Comparison of ENCODE assay signal across 2 cellular contexts in genomic region chr18:22165603-22166069, GRCh38.
A peak's percentile ranks its signal among the peaks of the same experiment; 100 is the strongest.
TF ChIP-seq lines count a peak whose summit lies in the region.

No MANE protein-coding gene starts in this region.

TF ChIP-seq in WTC11, 78 proteins besides CTCF, POLR2A, EP300 and RAD21:
- TF ChIP-seq AFF4 (CRISPR knock-in tag; IDR thresholded peaks at IDR 0.05; ENCODE audit: borderline replicate concordance) (no peak), ZNF671 (CRISPR knock-in tag; IDR thresholded peaks at IDR 0.05) (no peak), GRHL2 (CRISPR knock-in tag; IDR thresholded peaks at IDR 0.05; ENCODE audit: insufficient replicate concordance, severe bottlenecking) (no peak), JAZF1 (CRISPR knock-in tag; IDR thresholded peaks at IDR 0.05) (no peak), ZNF423 (CRISPR knock-in tag; IDR thresholded peaks at IDR 0.05) (no peak), HMGA2 (CRISPR knock-in tag; IDR thresholded peaks at IDR 0.05) (no peak), TEAD4 (CRISPR knock-in tag; IDR thresholded peaks at IDR 0.05) (no peak), NFATC4 (CRISPR knock-in tag; IDR thresholded peaks at IDR 0.05) (no peak), CBFB (CRISPR knock-in tag; IDR thresholded peaks at IDR 0.05; ENCODE audit: low read depth) (no peak), ZSCAN18 (CRISPR knock-in tag; IDR thresholded peaks at IDR 0.05) (no peak), FOXP4 (CRISPR knock-in tag; IDR thresholded peaks at IDR 0.05) (no peak), ATF1 (CRISPR knock-in tag; IDR thresholded peaks at IDR 0.05) (no peak), SP1 (CRISPR knock-in tag; conservative IDR thresholded peaks at IDR 0.05) (no peak), MYBL2 (CRISPR knock-in tag; IDR thresholded peaks at IDR 0.05) (no peak)
- TF ChIP-seq, protein P1, sequence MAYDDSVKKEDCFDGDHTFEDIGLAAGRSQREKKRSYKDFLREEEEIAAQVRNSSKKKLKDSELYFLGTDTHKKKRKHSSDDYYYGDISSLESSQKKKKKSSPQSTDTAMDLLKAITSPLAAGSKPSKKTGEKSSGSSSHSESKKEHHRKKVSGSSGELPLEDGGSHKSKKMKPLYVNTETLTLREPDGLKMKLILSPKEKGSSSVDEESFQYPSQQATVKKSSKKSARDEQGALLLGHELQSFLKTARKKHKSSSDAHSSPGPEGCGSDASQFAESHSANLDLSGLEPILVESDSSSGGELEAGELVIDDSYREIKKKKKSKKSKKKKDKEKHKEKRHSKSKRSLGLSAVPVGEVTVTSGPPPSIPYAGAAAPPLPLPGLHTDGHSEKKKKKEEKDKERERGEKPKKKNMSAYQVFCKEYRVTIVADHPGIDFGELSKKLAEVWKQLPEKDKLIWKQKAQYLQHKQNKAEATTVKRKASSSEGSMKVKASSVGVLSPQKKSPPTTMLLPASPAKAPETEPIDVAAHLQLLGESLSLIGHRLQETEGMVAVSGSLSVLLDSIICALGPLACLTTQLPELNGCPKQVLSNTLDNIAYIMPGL (CRISPR knock-in tag; IDR thresholded peaks at IDR 0.05), result no peak
TF ChIP-seq in WTC11: peak in this region for 0.

TF ChIP-seq in H1, 55 proteins besides CTCF, POLR2A, EP300 and RAD21:
- TF ChIP-seq EZH2 (IDR thresholded peaks at IDR 0.05; ENCODE audit: low read depth, low read length, severe bottlenecking) (peak; percentile 57), TCF12 (IDR thresholded peaks at IDR 0.05; ENCODE audit: low read depth, low read length) (no peak), SUZ12 (IDR thresholded peaks at IDR 0.05; ENCODE audit: low read length) (peak; percentile 84; the same call in 1 of the 2 replicates)
